38 cellular contexts compared by ENCODE assay signal in the genomic region with DNA sequence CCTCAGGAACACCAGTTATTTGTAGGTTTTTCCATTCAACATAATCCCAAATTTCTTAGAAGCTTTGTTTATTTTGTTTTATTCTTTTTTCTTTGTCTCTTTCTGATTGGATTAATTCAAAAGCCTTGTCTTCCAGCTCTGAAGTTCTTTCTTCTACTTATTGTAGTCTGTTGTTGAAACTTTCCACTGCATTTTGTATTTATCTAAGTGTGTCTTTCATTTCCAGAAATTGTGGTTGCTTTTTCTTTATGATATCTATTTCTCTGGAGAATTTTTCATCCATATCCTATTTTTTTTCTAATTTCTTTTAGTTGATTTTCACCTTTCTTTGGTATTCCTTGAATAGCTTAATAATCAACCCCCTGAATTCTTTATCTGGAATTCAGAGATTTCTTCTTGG. TPM values are rescaled to one million over a fixed set of nuclear protein-coding genes. Genes with fewer than 3 reads are reported as not detected.
A peak's percentile ranks its signal among the peaks of the same experiment; 100 is the strongest.
DNase-seq lines count a peak whose midpoint lies in the region; ATAC-seq, FAIRE-seq and TF ChIP-seq lines count a peak whose summit lies in the region.
"Had no signal": no experiment of that assay in that cellular context is flagged by ENCODE, and none has a peak within 500 bp of the region (broad histone marks: within the 10 kb centered on the region; RNA-seq: fewer than 3 reads in every experiment).

No MANE protein-coding gene starts in this region.

- H3K27ac Mint-ChIP-seq in activated T-cell treated with anti-CD3 and anti-CD28 coated beads, Interleukin-2, amount 50 U/mL, for 72 hours = peak overlapping the region; percentile 57
- no peak overlapping the region for H3K27ac Mint-ChIP-seq in activated T-cell treated with anti-CD3 and anti-CD28 coated beads, Interleukin-2, amount 50 U/mL, for 24 hours
- H3K27ac Mint-ChIP-seq: B cell; CD14-positive monocyte; CD4-positive, alpha-beta T cell; CD4-positive, CD25-positive, alpha-beta regulatory T cell; CD8-positive, alpha-beta memory T cell; CD8-positive, alpha-beta T cell had no signal

- no peak overlapping the region for H3K4me3 ChIP-seq in HEK293 (ENCODE audit: low read depth, low read length)
- H3K4me3 ChIP-seq: A549; BLaER1; BLaER1 treated with 17β-estradiol and CSF1 and Interleukin-3, amounts not matched to agents 10 nM and 100 nM had no signal

- H3K4me1 ChIP-seq in HEK293 (ENCODE audit: control insufficient read depth, insufficient read depth, low read length) = no peaks in the 10 kb centered on the region
- H3K4me1 ChIP-seq: A549, BE2C, BLaER1, Caco-2 had no signal

- H3K4me1 Mint-ChIP-seq in activated T-cell treated with anti-CD3 and anti-CD28 coated beads, Interleukin-2, amount 50 U/mL, for 72 hours (ENCODE audit: low read depth) = peaks cover 4% of the 10 kb centered on the region
- H3K4me1 Mint-ChIP-seq in activated T-cell treated with anti-CD3 and anti-CD28 coated beads, Interleukin-2, amount 50 U/mL, for 24 hours (ENCODE audit: low read depth) = no peaks in the 10 kb centered on the region
- H3K4me1 Mint-ChIP-seq: B cell had no signal

- ATAC-seq in activated T-cell treated with anti-CD3 and anti-CD28 coated beads, Interleukin-2, amount 50 U/mL, for 72 hours (replicated peaks in 1 of 2) = no peak
- ATAC-seq: A549; CD8-positive, alpha-beta T cell had no signal

- CTCF ChIA-PET in HEK293 (lab: Yijun Ruan, JAX) = interaction anchor here (1.3 to 2.8 kb wide), 3 partner anchors 19 to 83 kb away, joined by 3 to 6 read pairs (median 5); no protein-coding TSS in a partner anchor

- no peak for TF ChIP-seq CTCF in HEK293 (tag by site-specific recombination; IDR thresholded peaks at IDR 0.05)

- no peaks in the 10 kb centered on the region for H3K27me3 Mint-ChIP-seq in activated T-cell treated with anti-CD3 and anti-CD28 coated beads, Interleukin-2, amount 50 U/mL, for 72 hours (ENCODE audit: low read depth)
- H3K27me3 Mint-ChIP-seq in activated T-cell treated with anti-CD3 and anti-CD28 coated beads, Interleukin-2, amount 50 U/mL, for 24 hours = no peaks in the 10 kb centered on the region
- H3K27me3 Mint-ChIP-seq: B cell; CD4-positive, alpha-beta memory T cell; CD4-positive, alpha-beta T cell; CD4-positive, CD25-positive, alpha-beta regulatory T cell; CD8-positive, alpha-beta memory T cell had no signal

- H3K4me3 Mint-ChIP-seq in activated T-cell treated with anti-CD3 and anti-CD28 coated beads, Interleukin-2, amount 50 U/mL, for 72 hours = no peak overlapping the region
- no peak overlapping the region for H3K4me3 Mint-ChIP-seq in activated T-cell treated with anti-CD3 and anti-CD28 coated beads, Interleukin-2, amount 50 U/mL, for 24 hours
- H3K4me3 Mint-ChIP-seq: B cell; CD14-positive monocyte; CD4-positive, alpha-beta memory T cell; CD4-positive, alpha-beta T cell; CD4-positive, CD25-positive, alpha-beta regulatory T cell; CD8-positive, alpha-beta memory T cell; CD8-positive, alpha-beta T cell had no signal

- peaks cover 4 to 6% of the 10 kb centered on the region in 2 donors for H3K9me3 Mint-ChIP-seq in activated T-cell treated with anti-CD3 and anti-CD28 coated beads, Interleukin-2, amount 50 U/mL, for 72 hours
- H3K9me3 Mint-ChIP-seq in activated T-cell treated with anti-CD3 and anti-CD28 coated beads, Interleukin-2, amount 50 U/mL, for 24 hours = peaks cover 22% of the 10 kb centered on the region

- POLR2A ChIA-PET in HEK293 (lab: Yijun Ruan, JAX) = interaction anchor here (0.7 kb wide), 2 partner anchors 16 to 567 kb away, joined by 3 read pairs; no protein-coding TSS in a partner anchor

- DNase-seq in activated T-cell treated with anti-CD3 and anti-CD28 coated beads, Interleukin-2, amount 50 U/mL, for 72 hours = no peak
- DNase-seq in activated T-cell treated with anti-CD3 and anti-CD28 coated beads, Interleukin-2, amount 50 U/mL, for 24 hours = no peak
- DNase-seq in amygdala (lab: John Stamatoyannopoulos, UW) (no peak), iPS-NIHi11 (ENCODE audit: low spot score) (no peak), NAMALWA (ENCODE audit: low spot score) (no peak)
- DNase-seq: 8988T; ACHN; AML-193; BE2C; C1 segment of cervical spinal cord; Caco-2; Calu3; CD4-positive, alpha-beta memory T cell; CD4-positive, alpha-beta T cell; CD4-positive, CD25-positive, alpha-beta regulatory T cell; CD8-positive, alpha-beta memory T cell; CD8-positive, alpha-beta T cell; COR-L47; DMS 273 treated with DMSO at 0.1 percent for 48 hours; DMS153; DMS53; DMS79; DMS79 treated with DMSO at 0.1 percent for 48 hours; DND-41; EL had no signal

- FAIRE-seq in A204.1 (lab: Jason Lieb, UNC) (peak; percentile 19), G401.6 (lab: Jason Lieb, UNC) (peak; percentile 15)
- FAIRE-seq: A549, D721Med had no signal

- no peaks in the 10 kb centered on the region for H3K9me3 ChIP-seq in HEK293 (ENCODE audit: control insufficient read depth, insufficient read depth, low read depth, low read length)
- H3K9me3 ChIP-seq: BE2C had no signal

- no peak overlapping the region for H3K27ac ChIP-seq in HEK293 (ENCODE audit: extremely low read depth, low read depth, low read length)
- H3K27ac ChIP-seq: 22Rv1; A549; BLaER1; BLaER1 treated with 17β-estradiol and CSF1 and Interleukin-3, amounts not matched to agents 10 nM and 100 nM; C4-2B had no signal

- peaks cover 4 to 22% of the 10 kb centered on the region in 2 donors for H3K36me3 Mint-ChIP-seq in activated T-cell treated with anti-CD3 and anti-CD28 coated beads, Interleukin-2, amount 50 U/mL, for 72 hours (ENCODE audit: insufficient read depth in 2 of 2)
- peaks cover 62% of the 10 kb centered on the region for H3K36me3 Mint-ChIP-seq in activated T-cell treated with anti-CD3 and anti-CD28 coated beads, Interleukin-2, amount 50 U/mL, for 24 hours (ENCODE audit: low read depth)

- no peaks in the 10 kb centered on the region for H3K36me3 ChIP-seq in HEK293 (ENCODE audit: control insufficient read depth in 2 of 2, insufficient read depth in 1 of 2, low read length in 2 of 2)
- H3K36me3 ChIP-seq: BE2C had no signal

TF ChIP-seq in HEK293, 187 proteins besides CTCF, POLR2A, EP300 and RAD21:
- peak; percentile 96 for TF ChIP-seq ZNF558 (tag by site-specific recombination; IDR thresholded peaks at IDR 0.05)
- no peak for TF ChIP-seq BCL11B (tag by site-specific recombination; IDR thresholded peaks at IDR 0.05; ENCODE audit: low read depth)

RNA-seq across cellular contexts. Expression of a gene that starts 58.5 kb away (rescaled TPM):
- total RNA-seq in activated T-cell treated with anti-CD3 and anti-CD28 coated beads, Interleukin-2, amount 50 U/mL, for 72 hours = under 1 TPM in 1 of 2 donors, not detected in 1; 0.12 TPM
- total RNA-seq: A172, B cell, Caco-2, Calu3, Daoy had no signal
